ENCODE assay signal across 11 cellular contexts in the genomic region with DNA sequence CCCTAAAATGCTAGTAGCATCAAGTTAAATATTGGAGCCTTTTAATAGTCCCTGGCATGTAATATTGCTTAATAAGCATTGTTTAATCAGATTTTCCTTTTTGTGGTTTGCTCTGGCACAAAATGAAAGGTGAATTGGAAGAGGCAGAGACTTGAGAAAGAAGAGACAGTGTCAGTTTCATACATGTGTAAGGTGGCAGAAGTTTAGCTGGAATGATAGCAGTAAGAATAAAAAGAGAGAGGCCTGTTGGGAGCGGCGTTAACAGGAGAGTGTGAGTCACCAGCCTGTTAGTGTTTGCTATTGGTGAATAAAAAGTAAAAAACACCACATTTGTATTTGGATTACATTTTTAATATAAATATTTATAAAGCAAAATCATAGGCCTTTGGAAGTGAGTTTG.
DNase-seq lines count a peak whose midpoint lies in the region; ATAC-seq and TF ChIP-seq lines count a peak whose summit lies in the region.
"Had no signal": no experiment of that assay in that cellular context is flagged by ENCODE, and none has a peak within 500 bp of the region (broad histone marks: within the 10 kb centered on the region; RNA-seq: fewer than 3 reads in every experiment).

No MANE protein-coding gene starts in this region.

- no peaks in the 10 kb centered on the region for H3K27me3 Mint-ChIP-seq in osteocyte (ENCODE audit: unreplicated experiment)

- no peaks in the 10 kb centered on the region for H3K9me3 ChIP-seq in PC-3 (ENCODE audit: low read length)
- H3K9me3 ChIP-seq: transverse colon had no signal

- intact Hi-C loops in PC-3 (cut with micrococcal nuclease): no loop called here

- POLR2A ChIA-PET in PC-3 (lab: Charles Lee; ENCODE audit: unreplicated experiment): no interaction called here

- peak overlapping the region; percentile 69 for H3K27ac ChIP-seq in PC-3 (ENCODE audit: low read length)

- no TSS peak for BruUV-seq in PC-3 (replicated peaks; lab: Mats Ljungman, UMichigan)

- peak overlapping the region; percentile 64 for H3K27ac Mint-ChIP-seq in osteocyte (ENCODE audit: unreplicated experiment)

- peak; percentile 29 for DNase-seq in GM03348 (ENCODE audit: low spot score)
- peak; percentile 58 for DNase-seq in PC-3
- DNase-seq in dermis blood vessel endothelial cell: peak; percentile 54
- no peak for DNase-seq in osteocyte (ENCODE audit: extremely low spot score, unreplicated experiment)
- no peak for DNase-seq in cortex of kidney (lab: John Stamatoyannopoulos, UW)
- DNase-seq in NCI-H187 (lab: John Stamatoyannopoulos, UW): no peak
- DNase-seq in NCI-H345 (lab: John Stamatoyannopoulos, UW): no peak
- DNase-seq: activated CD8-positive, alpha-beta memory T cell treated with anti-CD3 and anti-CD28 coated beads, Interleukin-2, amount 50 U/mL, for 48 hours; NCI-H1092 treated with DMSO at 0.1 percent for 48 hours; transverse colon had no signal

- TF ChIP-seq CTCF in PC-3 (conservative IDR thresholded peaks at IDR 0.05; ENCODE audit: low read depth, low read length) (no peak), osteocyte (IDR thresholded peaks at IDR 0.05) (no peak)

- H3K9me2 ChIP-seq in PC-3 (replicated peaks; ENCODE audit: low read length): no peaks in the 10 kb centered on the region

- CTCF ChIA-PET in PC-3 (lab: Charles Lee): no interaction called here

- H3K4me2 ChIP-seq in PC-3 (ENCODE audit: low read length): peak overlapping the region; percentile 58

- H3K36me3 Mint-ChIP-seq in osteocyte (ENCODE audit: unreplicated experiment): peaks cover 16% of the 10 kb centered on the region

- peak overlapping the region; percentile 24; the same call in 1 of the 2 replicates for H3K9ac ChIP-seq in PC-3 (ENCODE audit: low read length)

- H3K9me3 Mint-ChIP-seq in osteocyte (ENCODE audit: unreplicated experiment): no peaks in the 10 kb centered on the region

- H3K4me3 Mint-ChIP-seq in osteocyte (ENCODE audit: unreplicated experiment): no peak overlapping the region

- peaks cover 40% of the 10 kb centered on the region for H3K4me1 Mint-ChIP-seq in osteocyte (ENCODE audit: unreplicated experiment)

- H3K4me3 ChIP-seq in PC-3 (ENCODE audit: low read length): no peak overlapping the region
- H3K4me3 ChIP-seq: transverse colon had no signal

- no peaks in the 10 kb centered on the region for H3K27me3 ChIP-seq in PC-3 (ENCODE audit: low read length)
- H3K27me3 ChIP-seq: transverse colon had no signal

- no peak overlapping the region for H2AFZ ChIP-seq in PC-3 (ENCODE audit: low read length)

- H3K36me3 ChIP-seq in PC-3 (ENCODE audit: low read depth, low read length): no peaks in the 10 kb centered on the region
- H3K36me3 ChIP-seq: transverse colon had no signal

- H3K4me1 ChIP-seq in PC-3 (ENCODE audit: insufficient read depth, low read length): peaks cover 16% of the 10 kb centered on the region

- peak; percentile 98 for ATAC-seq in PC-3
- ATAC-seq in GM18498 (IDR thresholded peaks at IDR 0.05; ENCODE audit: unreplicated experiment): no peak

- no peaks in the 10 kb centered on the region; the same call in 1 of the 2 replicates for H3K79me2 ChIP-seq in PC-3 (ENCODE audit: low read length)

- no peaks in the 10 kb centered on the region for H3F3A ChIP-seq in PC-3 (ENCODE audit: low read length, unreplicated experiment)

- H4K20me1 ChIP-seq in PC-3 (ENCODE audit: low read length): no peaks in the 10 kb centered on the region

Comparison
In these comparisons a context has a peak if more than half of its experiments do, and no peak if none do; other contexts are left out.
1. DNase-seq: peak in GM03348 (single experiment), PC-3 (single experiment) and dermis blood vessel endothelial cell (single experiment); none in osteocyte (single experiment), cortex of kidney (single experiment), NCI-H187 (0 of 2) and NCI-H345 (single experiment).